18 cellular contexts compared by ENCODE assay signal in genomic region chr1:170741678-170742077, GRCh38.
DNase-seq lines count a peak whose midpoint lies in the region; ATAC-seq and TF ChIP-seq lines count a peak whose summit lies in the region.
"Had no signal": no experiment of that assay in that cellular context is flagged by ENCODE, and none has a peak within 500 bp of the region (broad histone marks: within the 10 kb centered on the region; RNA-seq: fewer than 3 reads in every experiment).

No MANE protein-coding gene starts in this region.

- WGBS in SK-N-SH (ENCODE audit: low lambda C conversion rate): 25% methylated on average over 4 of the region's 4 CpGs

- H3K27ac ChIP-seq in HEK293 (ENCODE audit: extremely low read depth, low read depth, low read length) (no peak overlapping the region), SK-N-SH (ENCODE audit: low read depth in 2 of 2, low read length in 1 of 2) (peak overlapping the region in 1 of 2 experiments; percentile 55; a peak in 2 of 4 replicates), OCI-LY7 (ENCODE audit: low read depth, low read length, poor library complexity, severe bottlenecking) (no peak overlapping the region)
- H3K27ac ChIP-seq: BLaER1, C4-2B had no signal

- BruUV-seq in OCI-LY7 (replicated peaks; lab: Mats Ljungman, UMichigan): no TSS peak

- H3K4me2 ChIP-seq in SK-N-SH (no peak overlapping the region), OCI-LY7 (ENCODE audit: low read length) (no peak overlapping the region)
- H3K4me2 ChIP-seq: BLaER1 had no signal

- TF ChIP-seq EP300 in SK-N-SH (IDR thresholded peaks at IDR 0.05; ENCODE audit: borderline replicate concordance in 1 of 2, low read depth in 1 of 2, low read length in 1 of 2): no peak

- no peaks in the 10 kb centered on the region for H3K36me3 ChIP-seq in HEK293 (ENCODE audit: control insufficient read depth in 2 of 2, insufficient read depth in 1 of 2, low read length in 2 of 2)
- peaks cover 29 to 34% of the 10 kb centered on the region in 2 experiments for H3K36me3 ChIP-seq in SK-N-SH (replicated peaks in 1 of 2; ENCODE audit: control insufficient read depth in 1 of 2, insufficient read depth in 2 of 2, low read length in 1 of 2)
- no peaks in the 10 kb centered on the region for H3K36me3 ChIP-seq in OCI-LY7 (ENCODE audit: insufficient read depth, low read length)
- H3K36me3 ChIP-seq: BLaER1, HAP-1 had no signal

- H3K4me3 ChIP-seq in HEK293 (ENCODE audit: low read depth, low read length) (no peak overlapping the region), SK-N-SH (ENCODE audit: low read depth in 2 of 2, low read length in 1 of 2) (no peak overlapping the region), OCI-LY7 (ENCODE audit: low read depth, low read length, poor library complexity, severe bottlenecking) (no peak overlapping the region)
- H3K4me3 ChIP-seq: BLaER1, GM12878, HAP-1 had no signal

- intact Hi-C loops in OCI-LY7 (cut with micrococcal nuclease; ENCODE audit: unreplicated experiment): no loop called here

- no peaks in the 10 kb centered on the region for H3K79me2 ChIP-seq in SK-N-SH (ENCODE audit: insufficient read depth)
- H3K79me2 ChIP-seq in OCI-LY7 (ENCODE audit: insufficient read depth, low read depth, low read length): no peaks in the 10 kb centered on the region

- H3K9ac ChIP-seq in SK-N-SH: no peak overlapping the region
- H3K9ac ChIP-seq: BLaER1 had no signal

- DNase-seq in SK-N-SH (no peak), fibroblast of gingiva (ENCODE audit: low read depth) (peak; percentile 45), OCI-LY7 (ENCODE audit: low spot score) (no peak)
- no peak for DNase-seq in stimulated activated CD4-positive, alpha-beta T cell treated with anti-CD3 and anti-CD28 coated beads, Interleukin-2, amount 100 ng/mL, for 48 hours
- DNase-seq: Caco-2; CD4-positive, CD25-positive, alpha-beta regulatory T cell; CD8-positive, alpha-beta T cell; DMS 273 treated with DMSO at 0.1 percent for 48 hours; DMS79; EL; GDM1; GOT3 had no signal

- POLR2A ChIA-PET in HEK293 (lab: Yijun Ruan, JAX) (no interaction called here), SK-N-SH (lab: Yijun Ruan, JAX) (no interaction called here), OCI-LY7 (lab: Charles Lee) (interaction anchor here (0.6 kb wide), 1 partner anchor 546 kb away, joined by 6 read pairs; no protein-coding TSS in a partner anchor)

- TF ChIP-seq CTCF in HEK293 (tag by site-specific recombination; IDR thresholded peaks at IDR 0.05) (no peak), SK-N-SH (IDR thresholded peaks at IDR 0.05) (no peak), OCI-LY7 (conservative IDR thresholded peaks at IDR 0.05; ENCODE audit: low read length) (no peak)

- H2AFZ ChIP-seq in SK-N-SH (ENCODE audit: low read depth) (no peak overlapping the region), OCI-LY7 (ENCODE audit: low read length) (no peak overlapping the region)

- no peaks in the 10 kb centered on the region for H3K9me3 ChIP-seq in HEK293 (ENCODE audit: control insufficient read depth, insufficient read depth, low read depth, low read length)
- no peaks in the 10 kb centered on the region for H3K9me3 ChIP-seq in SK-N-SH
- H3K9me3 ChIP-seq in OCI-LY7 (ENCODE audit: low read length): no peaks in the 10 kb centered on the region
- H3K9me3 ChIP-seq: Caco-2, HAP-1 had no signal

- H3F3A ChIP-seq in SK-N-SH (replicated peaks; ENCODE audit: insufficient read depth): peaks cover 61% of the 10 kb centered on the region

- H4K20me1 ChIP-seq in SK-N-SH (ENCODE audit: insufficient read depth): no peaks in the 10 kb centered on the region
- H4K20me1 ChIP-seq in OCI-LY7 (ENCODE audit: insufficient read depth, low read length): no peaks in the 10 kb centered on the region
- H4K20me1 ChIP-seq: BLaER1 had no signal

- H3K9me2 ChIP-seq in SK-N-SH: no peaks in the 10 kb centered on the region
- no peaks in the 10 kb centered on the region for H3K9me2 ChIP-seq in OCI-LY7 (ENCODE audit: insufficient read depth, low read length)

- CTCF ChIA-PET in HEK293 (lab: Yijun Ruan, JAX): no interaction called here
- CTCF ChIA-PET in SK-N-SH (lab: Yijun Ruan, JAX): interaction anchor here (0.6 kb wide), 1 partner anchor 52 kb away, joined by 3 read pairs; no protein-coding TSS in a partner anchor
- CTCF ChIA-PET in OCI-LY7 (lab: Charles Lee; ENCODE audit: unreplicated experiment): no interaction called here

- no peak for ATAC-seq in GM21526 (IDR thresholded peaks at IDR 0.05; ENCODE audit: low FRiP score, unreplicated experiment)
- ATAC-seq: CD8-positive, alpha-beta T cell; GM12878 had no signal

- no peaks in the 10 kb centered on the region for H3K27me3 ChIP-seq in SK-N-SH (ENCODE audit: insufficient read depth)
- H3K27me3 ChIP-seq: BLaER1 had no signal

- no peak for TF ChIP-seq RAD21 in SK-N-SH (IDR thresholded peaks at IDR 0.05; ENCODE audit: low read length)

- no peaks in the 10 kb centered on the region for H3K4me1 ChIP-seq in HEK293 (ENCODE audit: control insufficient read depth, insufficient read depth, low read length)
- no peaks in the 10 kb centered on the region for H3K4me1 ChIP-seq in SK-N-SH (ENCODE audit: control insufficient read depth in 1 of 2, insufficient read depth in 2 of 2, low read depth in 1 of 2, low read length in 1 of 2)
- no peaks in the 10 kb centered on the region for H3K4me1 ChIP-seq in OCI-LY7 (ENCODE audit: insufficient read depth, low read length, poor library complexity, severe bottlenecking)
- H3K4me1 ChIP-seq: BLaER1, Caco-2, HAP-1 had no signal

TF ChIP-seq in HEK293, 187 proteins besides CTCF, POLR2A, EP300 and RAD21:
- TF ChIP-seq ZNF311 (tag by site-specific recombination; IDR thresholded peaks at IDR 0.05; ENCODE audit: borderline replicate concordance) (no peak), ZNF747 (tag by site-specific recombination; IDR thresholded peaks at IDR 0.05) (no peak), MYNN (tag by site-specific recombination; IDR thresholded peaks at IDR 0.05; ENCODE audit: borderline replicate concordance) (no peak), ATF2 (tag by site-specific recombination; IDR thresholded peaks at IDR 0.05; ENCODE audit: low read depth) (0 out of 2 replicates have a peak, but pooled peaks have one; percentile 14)

TF ChIP-seq in SK-N-SH, 30 proteins besides CTCF, POLR2A, EP300 and RAD21:
- peak; percentile 34 for TF ChIP-seq JUND (IDR thresholded peaks at IDR 0.05)
- no peak for TF ChIP-seq FOXM1 (IDR thresholded peaks at IDR 0.05; ENCODE audit: low read depth)
- no peak for TF ChIP-seq TCF12 (IDR thresholded peaks at IDR 0.05)
- TF ChIP-seq YY1 (IDR thresholded peaks at IDR 0.05; ENCODE audit: low read depth): no peak
- peak; percentile 26; the same call in 1 of the 2 replicates for TF ChIP-seq FOSL2 (IDR thresholded peaks at IDR 0.05; ENCODE audit: borderline replicate concordance, low read depth)
- peak; percentile 72 for TF ChIP-seq POLR2AphosphoS5 (IDR thresholded peaks at IDR 0.05; ENCODE audit: low read depth, low read length)
- TF ChIP-seq USF2 (IDR thresholded peaks at IDR 0.05; ENCODE audit: borderline replicate concordance, low read depth, low read length): no peak
TF ChIP-seq in SK-N-SH: peak in this region for 3.
